ENCODE assay signal across 1 cellular context in the genomic region with DNA sequence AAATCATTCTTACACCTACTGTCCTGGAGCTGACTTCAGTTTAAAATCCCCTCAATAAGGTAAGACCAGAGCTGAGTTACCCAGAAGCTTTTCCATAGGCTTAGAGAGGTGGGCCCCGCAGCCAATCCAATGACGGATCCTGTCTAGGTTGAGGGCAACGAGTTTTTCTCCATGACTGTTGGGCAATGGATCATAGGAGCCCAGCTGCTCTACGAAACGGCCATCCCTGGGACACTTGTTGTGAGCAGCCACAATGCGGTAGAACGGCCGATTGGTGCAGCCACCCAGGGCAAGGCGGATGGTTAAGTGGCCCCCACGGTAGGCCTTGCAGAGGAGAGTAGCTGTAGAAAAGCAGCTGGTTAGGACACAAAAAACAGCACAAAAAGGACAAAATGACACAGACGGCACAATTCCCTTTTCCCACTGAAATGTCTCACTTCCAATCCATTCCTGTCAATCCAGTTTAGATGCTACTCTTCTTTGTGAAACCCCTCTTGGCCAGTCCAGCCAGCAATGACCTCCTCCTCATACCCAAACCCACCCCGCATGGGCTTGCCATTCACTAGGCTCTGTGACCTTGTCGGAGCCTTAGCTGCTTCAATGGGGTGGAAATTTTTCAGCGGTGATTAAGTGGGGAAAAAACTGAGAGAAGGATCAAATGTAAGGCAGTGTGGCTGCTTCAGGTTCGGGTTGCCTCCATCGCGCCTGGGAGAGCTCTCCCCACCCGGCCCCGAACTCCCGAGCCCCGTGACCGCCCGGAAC.
TF ChIP-seq lines count a peak whose summit lies in the region.

No MANE protein-coding gene starts in this region.

TF ChIP-seq in HepG2, 621 proteins besides CTCF, POLR2A, EP300 and RAD21 (continued from another document and continues in another):
- TF ChIP-seq RBM39 (IDR thresholded peaks at IDR 0.05; ENCODE audit: low read depth, low read length, poor library complexity, severe bottlenecking) (no peak), TSC22D2 (CRISPR knock-in tag; IDR thresholded peaks at IDR 0.05; ENCODE audit: borderline replicate concordance) (no peak), ZNF329 (CRISPR knock-in tag; IDR thresholded peaks at IDR 0.05; ENCODE audit: low read depth) (no peak), PHF21A (CRISPR knock-in tag; IDR thresholded peaks at IDR 0.05) (no peak), ELF1 (CRISPR knock-in tag; IDR thresholded peaks at IDR 0.05) (no peak), MTA1 (CRISPR knock-in tag; IDR thresholded peaks at IDR 0.05; ENCODE audit: borderline replicate concordance) (no peak), KDM3A (CRISPR knock-in tag; IDR thresholded peaks at IDR 0.05; ENCODE audit: low read depth) (no peak), ATF7 (IDR thresholded peaks at IDR 0.05) (no peak), ATF7 (CRISPR knock-in tag; IDR thresholded peaks at IDR 0.05) (no peak), HOXD1 (CRISPR knock-in tag; IDR thresholded peaks at IDR 0.05) (no peak), NFRKB (IDR thresholded peaks at IDR 0.05) (no peak), ZNF552 (CRISPR knock-in tag; IDR thresholded peaks at IDR 0.05; ENCODE audit: borderline replicate concordance) (no peak), ARID2 (CRISPR knock-in tag; IDR thresholded peaks at IDR 0.05; ENCODE audit: borderline replicate concordance) (no peak), ZKSCAN1 (IDR thresholded peaks at IDR 0.05; ENCODE audit: low read length) (no peak), ZNF83 (CRISPR knock-in tag; IDR thresholded peaks at IDR 0.05; ENCODE audit: borderline replicate concordance) (no peak), HIVEP1 (CRISPR knock-in tag; IDR thresholded peaks at IDR 0.05) (no peak), EEA1 (CRISPR knock-in tag; IDR thresholded peaks at IDR 0.05; ENCODE audit: borderline replicate concordance) (0 out of 2 replicates have a peak, but pooled peaks have one; percentile 12), SMARCC2 (IDR thresholded peaks at IDR 0.05) (no peak), FOXO1 (CRISPR knock-in tag; IDR thresholded peaks at IDR 0.05) (no peak), MAFK (conservative IDR thresholded peaks at IDR 0.05 in 1 of 2, IDR thresholded peaks at IDR 0.05 in 1 of 2; ENCODE audit: low read length in 2 of 2) (no peak), RBAK (CRISPR knock-in tag; IDR thresholded peaks at IDR 0.05) (no peak), PRMT3 (CRISPR knock-in tag; IDR thresholded peaks at IDR 0.05; ENCODE audit: borderline replicate concordance, low read depth) (no peak), NCOR1 (IDR thresholded peaks at IDR 0.05; ENCODE audit: borderline replicate concordance, low read length) (no peak), POGZ (CRISPR knock-in tag; IDR thresholded peaks at IDR 0.05) (no peak), KLF6 (CRISPR knock-in tag; IDR thresholded peaks at IDR 0.05) (no peak), MAF1 (CRISPR knock-in tag; IDR thresholded peaks at IDR 0.05; ENCODE audit: borderline replicate concordance) (0 out of 2 replicates have a peak, but pooled peaks have one; percentile 13), ZSCAN12 (CRISPR knock-in tag; IDR thresholded peaks at IDR 0.05) (no peak), ZNF781 (CRISPR knock-in tag; IDR thresholded peaks at IDR 0.05; ENCODE audit: borderline replicate concordance, not compliant biosample characterization) (no peak)
- TF ChIP-seq, protein P1, sequence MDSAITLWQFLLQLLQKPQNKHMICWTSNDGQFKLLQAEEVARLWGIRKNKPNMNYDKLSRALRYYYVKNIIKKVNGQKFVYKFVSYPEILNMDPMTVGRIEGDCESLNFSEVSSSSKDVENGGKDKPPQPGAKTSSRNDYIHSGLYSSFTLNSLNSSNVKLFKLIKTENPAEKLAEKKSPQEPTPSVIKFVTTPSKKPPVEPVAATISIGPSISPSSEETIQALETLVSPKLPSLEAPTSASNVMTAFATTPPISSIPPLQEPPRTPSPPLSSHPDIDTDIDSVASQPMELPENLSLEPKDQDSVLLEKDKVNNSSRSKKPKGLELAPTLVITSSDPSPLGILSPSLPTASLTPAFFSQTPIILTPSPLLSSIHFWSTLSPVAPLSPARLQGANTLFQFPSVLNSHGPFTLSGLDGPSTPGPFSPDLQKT (CRISPR knock-in tag; IDR thresholded peaks at IDR 0.05; ENCODE audit: borderline replicate concordance) = no peak
- TF ChIP-seq, protein P2, sequence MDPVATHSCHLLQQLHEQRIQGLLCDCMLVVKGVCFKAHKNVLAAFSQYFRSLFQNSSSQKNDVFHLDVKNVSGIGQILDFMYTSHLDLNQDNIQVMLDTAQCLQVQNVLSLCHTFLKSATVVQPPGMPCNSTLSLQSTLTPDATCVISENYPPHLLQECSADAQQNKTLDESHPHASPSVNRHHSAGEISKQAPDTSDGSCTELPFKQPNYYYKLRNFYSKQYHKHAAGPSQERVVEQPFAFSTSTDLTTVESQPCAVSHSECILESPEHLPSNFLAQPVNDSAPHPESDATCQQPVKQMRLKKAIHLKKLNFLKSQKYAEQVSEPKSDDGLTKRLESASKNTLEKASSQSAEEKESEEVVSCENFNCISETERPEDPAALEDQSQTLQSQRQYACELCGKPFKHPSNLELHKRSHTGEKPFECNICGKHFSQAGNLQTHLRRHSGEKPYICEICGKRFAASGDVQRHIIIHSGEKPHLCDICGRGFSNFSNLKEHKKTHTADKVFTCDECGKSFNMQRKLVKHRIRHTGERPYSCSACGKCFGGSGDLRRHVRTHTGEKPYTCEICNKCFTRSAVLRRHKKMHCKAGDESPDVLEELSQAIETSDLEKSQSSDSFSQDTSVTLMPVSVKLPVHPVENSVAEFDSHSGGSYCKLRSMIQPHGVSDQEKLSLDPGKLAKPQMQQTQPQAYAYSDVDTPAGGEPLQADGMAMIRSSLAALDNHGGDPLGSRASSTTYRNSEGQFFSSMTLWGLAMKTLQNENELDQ (CRISPR knock-in tag; IDR thresholded peaks at IDR 0.05; ENCODE audit: borderline replicate concordance) = no peak
- TF ChIP-seq, protein P3, sequence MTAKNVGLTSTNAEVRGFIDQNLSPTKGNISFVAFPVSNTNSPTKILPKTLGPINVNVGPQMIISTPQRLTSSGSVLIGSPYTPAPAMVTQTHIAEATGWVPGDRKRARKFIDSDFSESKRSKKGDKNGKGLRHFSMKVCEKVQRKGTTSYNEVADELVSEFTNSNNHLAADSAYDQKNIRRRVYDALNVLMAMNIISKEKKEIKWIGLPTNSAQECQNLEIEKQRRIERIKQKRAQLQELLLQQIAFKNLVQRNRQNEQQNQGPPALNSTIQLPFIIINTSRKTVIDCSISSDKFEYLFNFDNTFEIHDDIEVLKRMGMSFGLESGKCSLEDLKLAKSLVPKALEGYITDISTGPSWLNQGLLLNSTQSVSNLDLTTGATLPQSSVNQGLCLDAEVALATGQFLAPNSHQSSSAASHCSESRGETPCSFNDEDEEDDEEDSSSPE (CRISPR knock-in tag; IDR thresholded peaks at IDR 0.05) = no peak
- TF ChIP-seq, protein P4, sequence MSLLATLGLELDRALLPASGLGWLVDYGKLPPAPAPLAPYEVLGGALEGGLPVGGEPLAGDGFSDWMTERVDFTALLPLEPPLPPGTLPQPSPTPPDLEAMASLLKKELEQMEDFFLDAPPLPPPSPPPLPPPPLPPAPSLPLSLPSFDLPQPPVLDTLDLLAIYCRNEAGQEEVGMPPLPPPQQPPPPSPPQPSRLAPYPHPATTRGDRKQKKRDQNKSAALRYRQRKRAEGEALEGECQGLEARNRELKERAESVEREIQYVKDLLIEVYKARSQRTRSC (CRISPR knock-in tag; IDR thresholded peaks at IDR 0.05; ENCODE audit: low read depth) = no peak
- TF ChIP-seq, protein P5, sequence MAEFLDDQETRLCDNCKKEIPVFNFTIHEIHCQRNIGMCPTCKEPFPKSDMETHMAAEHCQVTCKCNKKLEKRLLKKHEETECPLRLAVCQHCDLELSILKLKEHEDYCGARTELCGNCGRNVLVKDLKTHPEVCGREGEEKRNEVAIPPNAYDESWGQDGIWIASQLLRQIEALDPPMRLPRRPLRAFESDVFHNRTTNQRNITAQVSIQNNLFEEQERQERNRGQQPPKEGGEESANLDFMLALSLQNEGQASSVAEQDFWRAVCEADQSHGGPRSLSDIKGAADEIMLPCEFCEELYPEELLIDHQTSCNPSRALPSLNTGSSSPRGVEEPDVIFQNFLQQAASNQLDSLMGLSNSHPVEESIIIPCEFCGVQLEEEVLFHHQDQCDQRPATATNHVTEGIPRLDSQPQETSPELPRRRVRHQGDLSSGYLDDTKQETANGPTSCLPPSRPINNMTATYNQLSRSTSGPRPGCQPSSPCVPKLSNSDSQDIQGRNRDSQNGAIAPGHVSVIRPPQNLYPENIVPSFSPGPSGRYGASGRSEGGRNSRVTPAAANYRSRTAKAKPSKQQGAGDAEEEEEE (CRISPR knock-in tag; IDR thresholded peaks at IDR 0.05; ENCODE audit: borderline replicate concordance) = peak; percentile 47; the same call in 1 of the 2 replicates
- TF ChIP-seq, protein P6, sequence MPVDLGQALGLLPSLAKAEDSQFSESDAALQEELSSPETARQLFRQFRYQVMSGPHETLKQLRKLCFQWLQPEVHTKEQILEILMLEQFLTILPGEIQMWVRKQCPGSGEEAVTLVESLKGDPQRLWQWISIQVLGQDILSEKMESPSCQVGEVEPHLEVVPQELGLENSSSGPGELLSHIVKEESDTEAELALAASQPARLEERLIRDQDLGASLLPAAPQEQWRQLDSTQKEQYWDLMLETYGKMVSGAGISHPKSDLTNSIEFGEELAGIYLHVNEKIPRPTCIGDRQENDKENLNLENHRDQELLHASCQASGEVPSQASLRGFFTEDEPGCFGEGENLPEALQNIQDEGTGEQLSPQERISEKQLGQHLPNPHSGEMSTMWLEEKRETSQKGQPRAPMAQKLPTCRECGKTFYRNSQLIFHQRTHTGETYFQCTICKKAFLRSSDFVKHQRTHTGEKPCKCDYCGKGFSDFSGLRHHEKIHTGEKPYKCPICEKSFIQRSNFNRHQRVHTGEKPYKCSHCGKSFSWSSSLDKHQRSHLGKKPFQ (CRISPR knock-in tag; IDR thresholded peaks at IDR 0.05; ENCODE audit: insufficient replicate concordance) = peak; percentile 19
- TF ChIP-seq, protein P7, sequence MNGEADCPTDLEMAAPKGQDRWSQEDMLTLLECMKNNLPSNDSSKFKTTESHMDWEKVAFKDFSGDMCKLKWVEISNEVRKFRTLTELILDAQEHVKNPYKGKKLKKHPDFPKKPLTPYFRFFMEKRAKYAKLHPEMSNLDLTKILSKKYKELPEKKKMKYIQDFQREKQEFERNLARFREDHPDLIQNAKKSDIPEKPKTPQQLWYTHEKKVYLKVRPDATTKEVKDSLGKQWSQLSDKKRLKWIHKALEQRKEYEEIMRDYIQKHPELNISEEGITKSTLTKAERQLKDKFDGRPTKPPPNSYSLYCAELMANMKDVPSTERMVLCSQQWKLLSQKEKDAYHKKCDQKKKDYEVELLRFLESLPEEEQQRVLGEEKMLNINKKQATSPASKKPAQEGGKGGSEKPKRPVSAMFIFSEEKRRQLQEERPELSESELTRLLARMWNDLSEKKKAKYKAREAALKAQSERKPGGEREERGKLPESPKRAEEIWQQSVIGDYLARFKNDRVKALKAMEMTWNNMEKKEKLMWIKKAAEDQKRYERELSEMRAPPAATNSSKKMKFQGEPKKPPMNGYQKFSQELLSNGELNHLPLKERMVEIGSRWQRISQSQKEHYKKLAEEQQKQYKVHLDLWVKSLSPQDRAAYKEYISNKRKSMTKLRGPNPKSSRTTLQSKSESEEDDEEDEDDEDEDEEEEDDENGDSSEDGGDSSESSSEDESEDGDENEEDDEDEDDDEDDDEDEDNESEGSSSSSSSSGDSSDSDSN (CRISPR knock-in tag; IDR thresholded peaks at IDR 0.05) = no peak
- TF ChIP-seq, protein P8, sequence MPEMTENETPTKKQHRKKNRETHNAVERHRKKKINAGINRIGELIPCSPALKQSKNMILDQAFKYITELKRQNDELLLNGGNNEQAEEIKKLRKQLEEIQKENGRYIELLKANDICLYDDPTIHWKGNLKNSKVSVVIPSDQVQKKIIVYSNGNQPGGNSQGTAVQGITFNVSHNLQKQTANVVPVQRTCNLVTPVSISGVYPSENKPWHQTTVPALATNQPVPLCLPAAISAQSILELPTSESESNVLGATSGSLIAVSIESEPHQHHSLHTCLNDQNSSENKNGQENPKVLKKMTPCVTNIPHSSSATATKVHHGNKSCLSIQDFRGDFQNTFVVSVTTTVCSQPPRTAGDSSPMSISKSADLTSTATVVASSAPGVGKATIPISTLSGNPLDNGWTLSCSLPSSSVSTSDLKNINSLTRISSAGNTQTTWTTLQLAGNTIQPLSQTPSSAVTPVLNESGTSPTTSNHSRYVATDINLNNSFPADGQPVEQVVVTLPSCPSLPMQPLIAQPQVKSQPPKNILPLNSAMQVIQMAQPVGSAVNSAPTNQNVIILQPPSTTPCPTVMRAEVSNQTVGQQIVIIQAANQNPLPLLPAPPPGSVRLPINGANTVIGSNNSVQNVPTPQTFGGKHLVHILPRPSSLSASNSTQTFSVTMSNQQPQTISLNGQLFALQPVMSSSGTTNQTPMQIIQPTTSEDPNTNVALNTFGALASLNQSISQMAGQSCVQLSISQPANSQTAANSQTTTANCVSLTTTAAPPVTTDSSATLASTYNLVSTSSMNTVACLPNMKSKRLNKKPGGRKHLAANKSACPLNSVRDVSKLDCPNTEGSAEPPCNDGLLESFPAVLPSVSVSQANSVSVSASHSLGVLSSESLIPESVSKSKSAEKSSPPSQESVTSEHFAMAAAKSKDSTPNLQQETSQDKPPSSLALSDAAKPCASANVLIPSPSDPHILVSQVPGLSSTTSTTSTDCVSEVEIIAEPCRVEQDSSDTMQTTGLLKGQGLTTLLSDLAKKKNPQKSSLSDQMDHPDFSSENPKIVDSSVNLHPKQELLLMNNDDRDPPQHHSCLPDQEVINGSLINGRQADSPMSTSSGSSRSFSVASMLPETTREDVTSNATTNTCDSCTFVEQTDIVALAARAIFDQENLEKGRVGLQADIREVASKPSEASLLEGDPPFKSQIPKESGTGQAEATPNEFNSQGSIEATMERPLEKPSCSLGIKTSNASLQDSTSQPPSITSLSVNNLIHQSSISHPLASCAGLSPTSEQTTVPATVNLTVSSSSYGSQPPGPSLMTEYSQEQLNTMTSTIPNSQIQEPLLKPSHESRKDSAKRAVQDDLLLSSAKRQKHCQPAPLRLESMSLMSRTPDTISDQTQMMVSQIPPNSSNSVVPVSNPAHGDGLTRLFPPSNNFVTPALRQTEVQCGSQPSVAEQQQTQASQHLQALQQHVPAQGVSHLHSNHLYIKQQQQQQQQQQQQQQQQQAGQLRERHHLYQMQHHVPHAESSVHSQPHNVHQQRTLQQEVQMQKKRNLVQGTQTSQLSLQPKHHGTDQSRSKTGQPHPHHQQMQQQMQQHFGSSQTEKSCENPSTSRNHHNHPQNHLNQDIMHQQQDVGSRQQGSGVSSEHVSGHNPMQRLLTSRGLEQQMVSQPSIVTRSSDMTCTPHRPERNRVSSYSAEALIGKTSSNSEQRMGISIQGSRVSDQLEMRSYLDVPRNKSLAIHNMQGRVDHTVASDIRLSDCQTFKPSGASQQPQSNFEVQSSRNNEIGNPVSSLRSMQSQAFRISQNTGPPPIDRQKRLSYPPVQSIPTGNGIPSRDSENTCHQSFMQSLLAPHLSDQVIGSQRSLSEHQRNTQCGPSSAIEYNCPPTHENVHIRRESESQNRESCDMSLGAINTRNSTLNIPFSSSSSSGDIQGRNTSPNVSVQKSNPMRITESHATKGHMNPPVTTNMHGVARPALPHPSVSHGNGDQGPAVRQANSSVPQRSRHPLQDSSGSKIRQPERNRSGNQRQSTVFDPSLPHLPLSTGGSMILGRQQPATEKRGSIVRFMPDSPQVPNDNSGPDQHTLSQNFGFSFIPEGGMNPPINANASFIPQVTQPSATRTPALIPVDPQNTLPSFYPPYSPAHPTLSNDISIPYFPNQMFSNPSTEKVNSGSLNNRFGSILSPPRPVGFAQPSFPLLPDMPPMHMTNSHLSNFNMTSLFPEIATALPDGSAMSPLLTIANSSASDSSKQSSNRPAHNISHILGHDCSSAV (CRISPR knock-in tag; IDR thresholded peaks at IDR 0.05; ENCODE audit: borderline replicate concordance) = no peak
